In genomic region chr22:39063904-39064303, GRCh38 we compare ENCODE assay signal across 8 cellular contexts.
DNase-seq lines count a peak whose midpoint lies in the region; ATAC-seq and TF ChIP-seq lines count a peak whose summit lies in the region.
"Not testable (repeated sequence)": the region's sequence is repeated elsewhere in the genome, so short reads cannot be mapped to it uniquely, and the experiment has no call there.

No MANE protein-coding gene starts in this region.

- H3K9me2 ChIP-seq in DOHH2 (replicated peaks; ENCODE audit: control insufficient read depth, low read length), result not testable (repeated sequence)

- H3K27me3 ChIP-seq in DOHH2 (ENCODE audit: control insufficient read depth, low read length), result not testable (repeated sequence)

- not testable (repeated sequence) for H3K9me3 ChIP-seq in DOHH2 (ENCODE audit: control insufficient read depth, insufficient read depth, low read length)

- peak overlapping the region; percentile 74 for H3K4me2 ChIP-seq in DOHH2 (ENCODE audit: low read length)

- peak overlapping the region; percentile 99 for H3K27ac ChIP-seq in DOHH2 (ENCODE audit: low read depth, low read length)

- not testable (repeated sequence) for H4K20me1 ChIP-seq in DOHH2 (ENCODE audit: control insufficient read depth, insufficient read depth, low read depth, low read length)

- peaks cover 27% of the 10 kb centered on the region for H3K79me2 ChIP-seq in DOHH2 (ENCODE audit: control insufficient read depth, low read length)

- H3K4me3 Mint-ChIP-seq in activated naive CD8-positive, alpha-beta T cell treated with anti-CD3 and anti-CD28 coated beads, Interleukin-2, amount 50 U/mL, for 24 hours; stimulated activated naive CD8-positive, alpha-beta T cell treated with anti-CD3 and anti-CD28 coated beads, Interleukin-15, Interleukin-2, amounts not matched to agents 100 ng/mL and 50 ng/mL, for 24 hours: not testable (repeated sequence)
- peak overlapping the region; percentile 72 for H3K4me3 Mint-ChIP-seq in memory B cell

- peak; percentile 45 for DNase-seq in NAMALWA (ENCODE audit: low spot score)
- peak; percentile 15 for DNase-seq in RPMI8226
- DNase-seq in activated naive CD8-positive, alpha-beta T cell treated with anti-CD3 and anti-CD28 coated beads, Interleukin-2, amount 50 U/mL, for 24 hours, result not testable (repeated sequence)
- DNase-seq in memory B cell (ENCODE audit: low spot score in 2 of 2), result peak; percentile 43

- H3K27me3 Mint-ChIP-seq in activated naive CD8-positive, alpha-beta T cell treated with anti-CD3 and anti-CD28 coated beads, Interleukin-2, amount 50 U/mL, for 24 hours; memory B cell; stimulated activated naive CD8-positive, alpha-beta T cell treated with anti-CD3 and anti-CD28 coated beads, Interleukin-15, Interleukin-2, amounts not matched to agents 100 ng/mL and 50 ng/mL, for 24 hours: not testable (repeated sequence)

- H3F3A ChIP-seq in DOHH2 (ENCODE audit: control insufficient read depth, insufficient read depth), result peaks cover 31% of the 10 kb centered on the region

- peaks cover 20% of the 10 kb centered on the region for H3K4me1 Mint-ChIP-seq in activated naive CD8-positive, alpha-beta T cell treated with anti-CD3 and anti-CD28 coated beads, Interleukin-2, amount 50 U/mL, for 24 hours
- H3K4me1 Mint-ChIP-seq in memory B cell, result peaks cover 15% of the 10 kb centered on the region
- not testable (repeated sequence) for H3K4me1 Mint-ChIP-seq in stimulated activated naive CD8-positive, alpha-beta T cell treated with anti-CD3 and anti-CD28 coated beads, Interleukin-15, Interleukin-2, amounts not matched to agents 100 ng/mL and 50 ng/mL, for 24 hours (ENCODE audit: low read depth)

- not testable (repeated sequence) for TF ChIP-seq CTCF in DOHH2 (IDR thresholded peaks at IDR 0.05; ENCODE audit: low read depth, low read length, poor library complexity, severe bottlenecking)

- H3K36me3 Mint-ChIP-seq in activated naive CD8-positive, alpha-beta T cell treated with anti-CD3 and anti-CD28 coated beads, Interleukin-2, amount 50 U/mL, for 24 hours (ENCODE audit: low read depth); memory B cell; stimulated activated naive CD8-positive, alpha-beta T cell treated with anti-CD3 and anti-CD28 coated beads, Interleukin-15, Interleukin-2, amounts not matched to agents 100 ng/mL and 50 ng/mL, for 24 hours (ENCODE audit: low read depth): not testable (repeated sequence)

- peaks cover 77% of the 10 kb centered on the region for H3K4me1 ChIP-seq in DOHH2 (ENCODE audit: control insufficient read depth, low read length)

- H3K9me3 Mint-ChIP-seq in activated naive CD8-positive, alpha-beta T cell treated with anti-CD3 and anti-CD28 coated beads, Interleukin-2, amount 50 U/mL, for 24 hours; memory B cell; stimulated activated naive CD8-positive, alpha-beta T cell treated with anti-CD3 and anti-CD28 coated beads, Interleukin-15, Interleukin-2, amounts not matched to agents 100 ng/mL and 50 ng/mL, for 24 hours: not testable (repeated sequence)

- H3K4me3 ChIP-seq in DOHH2 (ENCODE audit: low read length), result peak overlapping the region; percentile 78; the same call in 1 of the 2 replicates

- H3K27ac Mint-ChIP-seq in activated naive CD8-positive, alpha-beta T cell treated with anti-CD3 and anti-CD28 coated beads, Interleukin-2, amount 50 U/mL, for 24 hours, result peak overlapping the region; percentile 80
- not testable (repeated sequence) for H3K27ac Mint-ChIP-seq in memory B cell
- H3K27ac Mint-ChIP-seq in stimulated activated naive CD8-positive, alpha-beta T cell treated with anti-CD3 and anti-CD28 coated beads, Interleukin-15, Interleukin-2, amounts not matched to agents 100 ng/mL and 50 ng/mL, for 24 hours, result peak overlapping the region; percentile 85

- ATAC-seq in GM19025 (IDR thresholded peaks at IDR 0.05; ENCODE audit: low read depth, unreplicated experiment), result peak; percentile 38
- ATAC-seq in HG03175 (IDR thresholded peaks at IDR 0.05; ENCODE audit: unreplicated experiment), result peak; percentile 49
- not testable (repeated sequence) for ATAC-seq in activated naive CD8-positive, alpha-beta T cell treated with anti-CD3 and anti-CD28 coated beads, Interleukin-2, amount 50 U/mL, for 24 hours
- ATAC-seq in memory B cell (ENCODE audit: low read depth), result peak; percentile 80

- peaks cover 25% of the 10 kb centered on the region for H3K36me3 ChIP-seq in DOHH2 (ENCODE audit: control insufficient read depth, low read length)
